ENCODE assay signal across 8 cellular contexts in the genomic region with DNA sequence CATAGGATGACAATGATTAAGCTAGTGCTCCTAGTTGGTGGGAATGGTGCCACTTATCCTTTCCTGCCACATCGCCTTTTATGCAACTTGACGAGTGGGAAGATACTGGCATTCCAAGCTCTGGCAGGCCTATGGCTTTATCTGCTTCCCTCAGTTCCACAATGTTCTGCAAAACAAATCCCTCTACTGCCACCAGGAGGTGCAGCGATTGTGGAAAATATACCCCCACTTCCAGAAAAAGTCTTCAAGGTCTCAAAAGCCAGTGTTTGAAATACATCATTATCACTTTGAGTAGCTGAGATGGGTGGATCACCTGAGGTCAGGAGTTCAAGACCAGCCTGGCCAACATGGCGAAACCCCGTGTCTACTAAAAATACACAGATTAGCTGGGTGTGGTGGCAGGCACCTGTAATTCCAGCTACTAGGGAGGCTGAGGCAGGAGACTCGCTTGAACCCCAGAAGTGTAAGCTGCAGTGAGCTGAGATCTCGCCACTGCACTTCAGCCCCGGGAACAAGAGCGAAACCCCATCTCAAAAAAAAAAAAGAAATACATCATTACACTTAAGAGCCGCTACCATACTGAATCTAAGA. TPM values are rescaled to one million over a fixed set of nuclear protein-coding genes. Genes with fewer than 3 reads are reported as not detected.
DNase-seq lines count a peak whose midpoint lies in the region; ATAC-seq and TF ChIP-seq lines count a peak whose summit lies in the region.

No MANE protein-coding gene starts in this region.

- no peaks in the 10 kb centered on the region for H3K9me3 ChIP-seq in adrenal gland (replicated peaks in 1 of 3)
- H3K9me3 ChIP-seq in right cardiac atrium (ENCODE audit: control insufficient read depth, low read length): no peaks in the 10 kb centered on the region
- no peaks in the 10 kb centered on the region for H3K9me3 ChIP-seq in skeletal muscle satellite cell (replicated peaks; ENCODE audit: low read length)

- TF ChIP-seq CTCF in adrenal gland (IDR thresholded peaks at IDR 0.05): peak; percentile 39 to 76 (median 69)

- H3K4me1 ChIP-seq in adrenal gland (replicated peaks in 1 of 2) (peaks cover 0 to 44% of the 10 kb centered on the region in 2 donors), right cardiac atrium (ENCODE audit: control insufficient read depth, insufficient read depth, low read length) (peaks cover 3% of the 10 kb centered on the region), skeletal muscle satellite cell (ENCODE audit: control insufficient read depth, insufficient read depth, low read length) (peaks cover 13% of the 10 kb centered on the region)

- DNase-seq in AG08396 (ENCODE audit: low spot score) (peak; percentile 68), G401 (ENCODE audit: low spot score) (peak; percentile 63), NCI-H345 (lab: John Stamatoyannopoulos, UW) (peak; percentile 53), adrenal gland (peak; percentile 41 to 85 (median 68)), right cardiac atrium (peak in 2 of 3 donors; percentile 53 to 76)

- TF ChIP-seq POLR2A in adrenal gland (IDR thresholded peaks at IDR 0.05): no peak

- H3K9ac ChIP-seq in skeletal muscle satellite cell (ENCODE audit: low read depth, low read length): no peak overlapping the region

- WGBS in adrenal gland, 4 donors: 55 to 67% (median 62%) methylated on average over 10 of the region's 10 CpGs
- WGBS in right cardiac atrium: 46% methylated on average over 10 of the region's 10 CpGs

- H3K27me3 ChIP-seq in adrenal gland (no peaks in the 10 kb centered on the region), right cardiac atrium (ENCODE audit: control insufficient read depth, insufficient read depth) (no peaks in the 10 kb centered on the region), skeletal muscle satellite cell (ENCODE audit: control insufficient read depth, insufficient read depth, low read length) (no peaks in the 10 kb centered on the region)

- H3K36me3 ChIP-seq in adrenal gland (replicated peaks in 1 of 2): no peaks in the 10 kb centered on the region
- no peaks in the 10 kb centered on the region for H3K36me3 ChIP-seq in skeletal muscle satellite cell (ENCODE audit: insufficient read depth, low read length)

- H3K27ac ChIP-seq in adrenal gland (no peak overlapping the region), right cardiac atrium (ENCODE audit: low read length) (no peak overlapping the region)

- H3K4me3 ChIP-seq in adrenal gland (no peak overlapping the region), right cardiac atrium (ENCODE audit: low read length) (no peak overlapping the region), skeletal muscle satellite cell (ENCODE audit: low read length) (no peak overlapping the region)

- in situ Hi-C loops in G401 (cut with HindIII; ENCODE audit: low sequenced_read_pairs): no loop called here

- H3K4me2 ChIP-seq in skeletal muscle satellite cell (ENCODE audit: low read length): peak overlapping the region; percentile 61

- ATAC-seq in right cardiac atrium: peak; percentile 57 to 73
- no peak for ATAC-seq in HG03460 (IDR thresholded peaks at IDR 0.05; ENCODE audit: unreplicated experiment)
- no peak for ATAC-seq in GM19467 (IDR thresholded peaks at IDR 0.05; ENCODE audit: unreplicated experiment)

- intact Hi-C loops in adrenal gland (cut with DNase I): no loop called here
- intact Hi-C loops in right cardiac atrium (cut with DNase I): loop anchor here in 1 of 4 donors (5.0 kb wide), 1 partner anchor 62 kb away; no protein-coding TSS in a partner anchor

RNA-seq across cellular contexts. Expression of a gene that starts 3.4 kb away (rescaled TPM):
- total RNA-seq in G401 (2014; rRNA removed; shearing (Covaris generic)): 71.3 and 106 TPM in 2 replicates
- 10 to 100 TPM; 48.3 to 76.3 (median 64.7) TPM for total RNA-seq in adrenal gland
- 100 to 1,000 TPM in 1 of 3 donors, 10 to 100 TPM in 2; 17.1 to 101 (median 19.9) TPM for polyA plus RNA-seq in adrenal gland
- 10 to 100 TPM; 58.6 to 77.0 (median 61.2) TPM for total RNA-seq in right cardiac atrium
- polyA plus RNA-seq in right cardiac atrium: 27.0 TPM
- 63.1 and 66.4 TPM in 2 replicates for total RNA-seq in skeletal muscle satellite cell (2012; rRNA removed)

Comparison
In these comparisons a context has a peak if more than half of its experiments do, and no peak if none do; other contexts are left out.
1. ATAC-seq: peak in right cardiac atrium (2 of 2); none in HG03460 (single experiment) and GM19467 (single experiment).
2. Peak in every context shown above with its lines, with median percentiles within 50 percentile points of each other: DNase-seq.